ENCODE assay signal across 14 cellular contexts in the genomic region with DNA sequence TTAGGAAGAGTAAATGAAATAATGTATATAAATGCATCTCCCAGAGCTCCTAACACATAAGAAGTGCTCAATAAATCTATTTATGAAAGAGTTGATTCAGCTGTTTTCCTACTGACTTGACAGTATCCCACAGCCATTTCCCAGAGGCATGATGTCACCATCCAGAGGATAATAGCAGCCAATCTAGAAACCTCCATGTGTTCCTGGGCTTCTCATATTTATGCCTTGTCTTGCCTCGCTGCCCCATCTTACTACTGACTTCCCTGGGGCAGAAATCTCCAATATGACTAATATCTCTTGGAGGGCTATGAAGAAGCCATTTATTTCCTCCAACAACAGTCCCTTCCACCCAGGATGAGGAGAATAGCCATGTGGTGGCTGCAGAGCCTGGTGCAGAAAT.
DNase-seq lines count a peak whose midpoint lies in the region; ATAC-seq, FAIRE-seq and TF ChIP-seq lines count a peak whose summit lies in the region.
"Had no signal": no experiment of that assay in that cellular context is flagged by ENCODE, and none has a peak within 500 bp of the region (broad histone marks: within the 10 kb centered on the region; RNA-seq: fewer than 3 reads in every experiment).

No MANE protein-coding gene starts in this region.

- H3K4me2 ChIP-seq in mammary epithelial cell (ENCODE audit: insufficient read depth, low read depth, low read length): no peak overlapping the region

- H3K36me3 ChIP-seq in mammary epithelial cell (ENCODE audit: insufficient read depth, low read length) (no peaks in the 10 kb centered on the region), BE2C (no peaks in the 10 kb centered on the region), esophagus squamous epithelium (no peaks in the 10 kb centered on the region)

- H3K4me3 ChIP-seq in mammary epithelial cell (replicated peaks in 1 of 3; ENCODE audit: insufficient read depth in 1 of 3, low read depth in 2 of 3, low read length in 3 of 3) (no peak overlapping the region), BE2C (ENCODE audit: low read depth, low read length) (no peak overlapping the region), esophagus squamous epithelium (no peak overlapping the region)
- H3K4me3 ChIP-seq: lung had no signal

- peak; percentile 64 for DNase-seq in A172 (ENCODE audit: low spot score)
- peak; percentile 43 for DNase-seq in HTR-8/SVneo (ENCODE audit: insufficient read length, low spot score)
- peak; percentile 50 for DNase-seq in mammary epithelial cell
- peak; percentile 75 for DNase-seq in kidney tubule cell (ENCODE audit: low spot score)
- no peak for DNase-seq in BE2C
- DNase-seq in esophagus squamous epithelium (lab: John Stamatoyannopoulos, UW): no peak
- DNase-seq in NCI-H524 (lab: John Stamatoyannopoulos, UW): no peak
- DNase-seq: activated CD4-positive, alpha-beta T cell treated with anti-CD3 and anti-CD28 coated beads, Interleukin-2, amount 10 ng/mL, durations not matched to agents 7 days and 5 days; cerebellar nuclear complex; GDM1; NCI-H1436; SW 1271 had no signal

- TF ChIP-seq CTCF in mammary epithelial cell (conservative IDR thresholded peaks at IDR 0.05 in 1 of 2, IDR thresholded peaks at IDR 0.05 in 1 of 2; ENCODE audit: extremely low read depth in 1 of 2, insufficient read depth in 1 of 2, low read depth in 1 of 2, low read length in 2 of 2): no peak
- no peak for TF ChIP-seq CTCF in BE2C (IDR thresholded peaks at IDR 0.05; ENCODE audit: low read depth, low read length)
- TF ChIP-seq CTCF in esophagus squamous epithelium (IDR thresholded peaks at IDR 0.05): no peak

- peaks cover 21% of the 10 kb centered on the region for H3K4me1 ChIP-seq in mammary epithelial cell (ENCODE audit: insufficient read depth, low read length)
- peaks cover 14% of the 10 kb centered on the region for H3K4me1 ChIP-seq in BE2C
- peaks cover 5 to 17% (median 5%) of the 10 kb centered on the region in 3 donors for H3K4me1 ChIP-seq in esophagus squamous epithelium

- in situ Hi-C loops in mammary epithelial cell (cut with MboI; ENCODE audit: low sequenced_read_pairs in 2 of 2): no loop called here

- H3K9ac ChIP-seq in mammary epithelial cell (ENCODE audit: insufficient read depth, low read length): no peak overlapping the region

- ATAC-seq in GM18861 (IDR thresholded peaks at IDR 0.05; ENCODE audit: unreplicated experiment): no peak

- CTCF ChIA-PET in mammary epithelial cell (lab: Charles Lee; ENCODE audit: low non-redundant PET): no interaction called here

- BruUV-seq in mammary epithelial cell (replicated peaks; lab: Mats Ljungman, UMichigan): no TSS peak

- TF ChIP-seq POLR2A in esophagus squamous epithelium (IDR thresholded peaks at IDR 0.05): no peak

- 36% methylated on average over 1 of the region's 1 CpG for WGBS in mammary epithelial cell (ENCODE audit: low coverage, missing lambda C conversion rate)
- 42 to 50% methylated on average over 1 of the region's 1 CpG for WGBS in esophagus squamous epithelium, 2 donors

- H3K27ac ChIP-seq in mammary epithelial cell (ENCODE audit: insufficient read depth, low read depth, low read length): no peak overlapping the region
- peak overlapping the region in 2 of 4 donors; percentile 78 to 87 for H3K27ac ChIP-seq in esophagus squamous epithelium

- no peaks in the 10 kb centered on the region for H3K9me3 ChIP-seq in mammary epithelial cell (replicated peaks; ENCODE audit: insufficient read depth, low read length)
- no peaks in the 10 kb centered on the region for H3K9me3 ChIP-seq in BE2C
- H3K9me3 ChIP-seq in esophagus squamous epithelium: no peaks in the 10 kb centered on the region

- no peak overlapping the region for H2AFZ ChIP-seq in mammary epithelial cell (ENCODE audit: low read depth, low read length)

- no peaks in the 10 kb centered on the region for H4K20me1 ChIP-seq in mammary epithelial cell (ENCODE audit: insufficient read depth, low read length)

- intact Hi-C loops in mammary epithelial cell (cut with micrococcal nuclease): loop anchor here (10.0 kb wide), 1 partner anchor 118 kb away; a partner anchor contains a TSS
- intact Hi-C loops in esophagus squamous epithelium (cut with DNase I): no loop called here

- FAIRE-seq in HTR-8/SVneo (lab: Jason Lieb, UNC): no peak

- H3K79me2 ChIP-seq in mammary epithelial cell (ENCODE audit: insufficient read depth, low read length): no peaks in the 10 kb centered on the region

- dilution Hi-C loops in mammary epithelial cell (cut with HindIII; ENCODE audit: low sequenced_read_pairs): no loop called here

- H3K27me3 ChIP-seq in mammary epithelial cell (ENCODE audit: insufficient read depth, low read length): no peaks in the 10 kb centered on the region
- no peaks in the 10 kb centered on the region for H3K27me3 ChIP-seq in BE2C
- H3K27me3 ChIP-seq in esophagus squamous epithelium: no peaks in the 10 kb centered on the region

Comparison
In these comparisons a context has a peak if more than half of its experiments do, and no peak if none do; other contexts are left out.
1. DNase-seq: peak in A172 (single experiment), HTR-8/SVneo (single experiment), mammary epithelial cell (single experiment) and kidney tubule cell (single experiment); none in BE2C (single experiment), esophagus squamous epithelium (single experiment) and NCI-H524 (0 of 2).